In genomic region chr7:108569381-108570145, GRCh38 we compare ENCODE assay signal across 1 cellular context.
TF ChIP-seq lines count a peak whose summit lies in the region.

Gene DNAJB9 (plus strand): TSS chr7:108569874. CDS start chr7:108571727, 1,853 bp downstream.
A gene with protein sequence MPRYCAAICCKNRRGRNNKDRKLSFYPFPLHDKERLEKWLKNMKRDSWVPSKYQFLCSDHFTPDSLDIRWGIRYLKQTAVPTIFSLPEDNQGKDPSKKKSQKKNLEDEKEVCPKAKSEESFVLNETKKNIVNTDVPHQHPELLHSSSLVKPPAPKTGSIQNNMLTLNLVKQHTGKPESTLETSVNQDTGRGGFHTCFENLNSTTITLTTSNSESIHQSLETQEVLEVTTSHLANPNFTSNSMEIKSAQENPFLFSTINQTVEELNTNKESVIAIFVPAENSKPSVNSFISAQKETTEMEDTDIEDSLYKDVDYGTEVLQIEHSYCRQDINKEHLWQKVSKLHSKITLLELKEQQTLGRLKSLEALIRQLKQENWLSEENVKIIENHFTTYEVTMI (minus strand): TSS chr7:108569706. CDS start chr7:108569569, 137 bp downstream.

TF ChIP-seq in HEK293, 187 proteins besides CTCF, POLR2A, EP300 and RAD21 (continued from another document and continues in another):
- TF ChIP-seq ZNF518A (tag by site-specific recombination; conservative IDR thresholded peaks at IDR 0.05; ENCODE audit: low read depth) (peak; percentile 61), ZNF624 (tag by site-specific recombination; IDR thresholded peaks at IDR 0.05) (no peak), ZNF146 (tag by site-specific recombination; IDR thresholded peaks at IDR 0.05) (peak; percentile 23; the same call in 1 of the 2 replicates), ZNF157 (tag by site-specific recombination; IDR thresholded peaks at IDR 0.05) (no peak), BCL11A (tag by site-specific recombination; IDR thresholded peaks at IDR 0.05; ENCODE audit: low read depth) (no peak), ZBTB21 (tag by site-specific recombination; IDR thresholded peaks at IDR 0.05) (no peak), KLF10 (tag by site-specific recombination; IDR thresholded peaks at IDR 0.05) (no peak), ZNF133 (tag by site-specific recombination; IDR thresholded peaks at IDR 0.05) (no peak), KLF17 (tag by site-specific recombination; IDR thresholded peaks at IDR 0.05) (peak; percentile 47; the same call in 1 of the 2 replicates), ZBTB48 (tag by site-specific recombination; IDR thresholded peaks at IDR 0.05) (peak; percentile 73), ZFP3 (tag by site-specific recombination; IDR thresholded peaks at IDR 0.05; ENCODE audit: low read depth) (0 out of 2 replicates have a peak, but pooled peaks have one; percentile 27), KLF8 (tag by site-specific recombination; IDR thresholded peaks at IDR 0.05) (peak; percentile 27; the same call in 1 of the 2 replicates), FEZF1 (tag by site-specific recombination; IDR thresholded peaks at IDR 0.05) (no peak), HIC1 (tag by site-specific recombination; IDR thresholded peaks at IDR 0.05) (peak; percentile 79), ZNF792 (tag by site-specific recombination; IDR thresholded peaks at IDR 0.05) (peak; percentile 42; the same call in 1 of the 2 replicates), ZFP37 (tag by site-specific recombination; IDR thresholded peaks at IDR 0.05) (peak; percentile 95), ZNF239 (tag by site-specific recombination; IDR thresholded peaks at IDR 0.05) (no peak), ZNF274 (IDR thresholded peaks at IDR 0.05; ENCODE audit: low read length) (no peak), ZNF274 (tag by site-specific recombination; IDR thresholded peaks at IDR 0.05; ENCODE audit: borderline replicate concordance) (no peak), SP3 (tag by site-specific recombination; IDR thresholded peaks at IDR 0.05) (peak; percentile 83), REPIN1 (tag by site-specific recombination; IDR thresholded peaks at IDR 0.05; ENCODE audit: low read depth) (0 out of 2 replicates have a peak, but pooled peaks have one; percentile 87), ZNF211 (tag by site-specific recombination; IDR thresholded peaks at IDR 0.05; ENCODE audit: low read depth) (no peak), INSM2 (tag by site-specific recombination; IDR thresholded peaks at IDR 0.05) (peak; percentile 40; the same call in 1 of the 2 replicates), ZNF114 (tag by site-specific recombination; IDR thresholded peaks at IDR 0.05) (no peak), ZBTB7A (tag by site-specific recombination; IDR thresholded peaks at IDR 0.05; ENCODE audit: low read depth) (peak; percentile 57; the same call in 1 of the 2 replicates), GLIS1 (tag by site-specific recombination; IDR thresholded peaks at IDR 0.05) (peak; percentile 95), ZNF335 (tag by site-specific recombination; conservative IDR thresholded peaks at IDR 0.05) (peak; percentile 93), ZNF10 (tag by site-specific recombination; IDR thresholded peaks at IDR 0.05) (peak; percentile 98), ZNF629 (tag by site-specific recombination; IDR thresholded peaks at IDR 0.05) (peak; percentile 84), WT1 (tag by site-specific recombination; IDR thresholded peaks at IDR 0.05) (peak; percentile 10; the same call in 1 of the 2 replicates), SCRT1 (tag by site-specific recombination; IDR thresholded peaks at IDR 0.05; ENCODE audit: borderline replicate concordance) (peak; percentile 99), ZFP69B (tag by site-specific recombination; IDR thresholded peaks at IDR 0.05) (peak; percentile 62; the same call in 1 of the 2 replicates), ZNF132 (tag by site-specific recombination; IDR thresholded peaks at IDR 0.05; ENCODE audit: borderline replicate concordance) (no peak), ZNF391 (tag by site-specific recombination; IDR thresholded peaks at IDR 0.05; ENCODE audit: borderline replicate concordance, low read depth) (peak; percentile 80; the same call in 1 of the 2 replicates), GLIS2 (tag by site-specific recombination; IDR thresholded peaks at IDR 0.05) (peak; percentile 98), ZNF707 (tag by site-specific recombination; IDR thresholded peaks at IDR 0.05) (no peak), ZIC2 (tag by site-specific recombination; IDR thresholded peaks at IDR 0.05) (peak; percentile 91), KLF16 (tag by site-specific recombination; IDR thresholded peaks at IDR 0.05) (peak; percentile 64), ZEB2 (tag by site-specific recombination; IDR thresholded peaks at IDR 0.05) (peak; percentile 48; the same call in 1 of the 2 replicates), ZNF366 (tag by site-specific recombination; conservative IDR thresholded peaks at IDR 0.05) (0 out of 2 replicates have a peak, but pooled peaks have one; percentile 5), ZNF404 (tag by site-specific recombination; IDR thresholded peaks at IDR 0.05) (no peak), ZNF677 (tag by site-specific recombination; IDR thresholded peaks at IDR 0.05) (no peak)
- TF ChIP-seq, protein P1, sequence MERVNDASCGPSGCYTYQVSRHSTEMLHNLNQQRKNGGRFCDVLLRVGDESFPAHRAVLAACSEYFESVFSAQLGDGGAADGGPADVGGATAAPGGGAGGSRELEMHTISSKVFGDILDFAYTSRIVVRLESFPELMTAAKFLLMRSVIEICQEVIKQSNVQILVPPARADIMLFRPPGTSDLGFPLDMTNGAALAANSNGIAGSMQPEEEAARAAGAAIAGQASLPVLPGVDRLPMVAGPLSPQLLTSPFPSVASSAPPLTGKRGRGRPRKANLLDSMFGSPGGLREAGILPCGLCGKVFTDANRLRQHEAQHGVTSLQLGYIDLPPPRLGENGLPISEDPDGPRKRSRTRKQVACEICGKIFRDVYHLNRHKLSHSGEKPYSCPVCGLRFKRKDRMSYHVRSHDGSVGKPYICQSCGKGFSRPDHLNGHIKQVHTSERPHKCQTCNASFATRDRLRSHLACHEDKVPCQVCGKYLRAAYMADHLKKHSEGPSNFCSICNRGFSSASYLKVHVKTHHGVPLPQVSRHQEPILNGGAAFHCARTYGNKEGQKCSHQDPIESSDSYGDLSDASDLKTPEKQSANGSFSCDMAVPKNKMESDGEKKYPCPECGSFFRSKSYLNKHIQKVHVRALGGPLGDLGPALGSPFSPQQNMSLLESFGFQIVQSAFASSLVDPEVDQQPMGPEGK (tag by site-specific recombination; IDR thresholded peaks at IDR 0.05): peak; percentile 84; the same call in 1 of the 2 replicates
- TF ChIP-seq, protein P2, sequence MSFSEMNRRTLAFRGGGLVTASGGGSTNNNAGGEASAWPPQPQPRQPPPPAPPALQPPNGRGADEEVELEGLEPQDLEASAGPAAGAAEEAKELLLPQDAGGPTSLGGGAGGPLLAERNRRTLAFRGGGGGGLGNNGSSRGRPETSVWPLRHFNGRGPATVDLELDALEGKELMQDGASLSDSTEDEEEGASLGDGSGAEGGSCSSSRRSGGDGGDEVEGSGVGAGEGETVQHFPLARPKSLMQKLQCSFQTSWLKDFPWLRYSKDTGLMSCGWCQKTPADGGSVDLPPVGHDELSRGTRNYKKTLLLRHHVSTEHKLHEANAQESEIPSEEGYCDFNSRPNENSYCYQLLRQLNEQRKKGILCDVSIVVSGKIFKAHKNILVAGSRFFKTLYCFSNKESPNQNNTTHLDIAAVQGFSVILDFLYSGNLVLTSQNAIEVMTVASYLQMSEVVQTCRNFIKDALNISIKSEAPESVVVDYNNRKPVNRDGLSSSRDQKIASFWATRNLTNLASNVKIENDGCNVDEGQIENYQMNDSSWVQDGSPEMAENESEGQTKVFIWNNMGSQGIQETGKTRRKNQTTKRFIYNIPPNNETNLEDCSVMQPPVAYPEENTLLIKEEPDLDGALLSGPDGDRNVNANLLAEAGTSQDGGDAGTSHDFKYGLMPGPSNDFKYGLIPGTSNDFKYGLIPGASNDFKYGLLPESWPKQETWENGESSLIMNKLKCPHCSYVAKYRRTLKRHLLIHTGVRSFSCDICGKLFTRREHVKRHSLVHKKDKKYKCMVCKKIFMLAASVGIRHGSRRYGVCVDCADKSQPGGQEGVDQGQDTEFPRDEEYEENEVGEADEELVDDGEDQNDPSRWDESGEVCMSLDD (tag by site-specific recombination; IDR thresholded peaks at IDR 0.05): peak; percentile 54; the same call in 1 of the 2 replicates
- TF ChIP-seq, protein P3, sequence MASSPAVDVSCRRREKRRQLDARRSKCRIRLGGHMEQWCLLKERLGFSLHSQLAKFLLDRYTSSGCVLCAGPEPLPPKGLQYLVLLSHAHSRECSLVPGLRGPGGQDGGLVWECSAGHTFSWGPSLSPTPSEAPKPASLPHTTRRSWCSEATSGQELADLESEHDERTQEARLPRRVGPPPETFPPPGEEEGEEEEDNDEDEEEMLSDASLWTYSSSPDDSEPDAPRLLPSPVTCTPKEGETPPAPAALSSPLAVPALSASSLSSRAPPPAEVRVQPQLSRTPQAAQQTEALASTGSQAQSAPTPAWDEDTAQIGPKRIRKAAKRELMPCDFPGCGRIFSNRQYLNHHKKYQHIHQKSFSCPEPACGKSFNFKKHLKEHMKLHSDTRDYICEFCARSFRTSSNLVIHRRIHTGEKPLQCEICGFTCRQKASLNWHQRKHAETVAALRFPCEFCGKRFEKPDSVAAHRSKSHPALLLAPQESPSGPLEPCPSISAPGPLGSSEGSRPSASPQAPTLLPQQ (tag by site-specific recombination; IDR thresholded peaks at IDR 0.05): peak; percentile 71
- TF ChIP-seq, protein P4, sequence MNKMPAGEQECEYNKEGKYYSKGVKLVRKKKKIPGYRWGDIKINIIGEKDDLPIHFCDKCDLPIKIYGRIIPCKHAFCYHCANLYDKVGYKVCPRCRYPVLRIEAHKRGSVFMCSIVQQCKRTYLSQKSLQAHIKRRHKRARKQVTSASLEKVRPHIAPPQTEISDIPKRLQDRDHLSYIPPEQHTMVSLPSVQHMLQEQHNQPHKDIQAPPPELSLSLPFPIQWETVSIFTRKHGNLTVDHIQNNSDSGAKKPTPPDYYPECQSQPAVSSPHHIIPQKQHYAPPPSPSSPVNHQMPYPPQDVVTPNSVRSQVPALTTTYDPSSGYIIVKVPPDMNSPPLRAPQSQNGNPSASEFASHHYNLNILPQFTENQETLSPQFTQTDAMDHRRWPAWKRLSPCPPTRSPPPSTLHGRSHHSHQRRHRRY (tag by site-specific recombination; IDR thresholded peaks at IDR 0.05): no peak
